ENCODE assay signal across 9 cellular contexts in genomic region chr15:48925714-48926223, GRCh38. TPM values are rescaled to one million over a fixed set of nuclear protein-coding genes. Genes with fewer than 3 reads are reported as not detected.
DNase-seq lines count a peak whose midpoint lies in the region; ATAC-seq and TF ChIP-seq lines count a peak whose summit lies in the region.
"Had no signal": no experiment of that assay in that cellular context is flagged by ENCODE, and none has a peak within 500 bp of the region (broad histone marks: within the 10 kb centered on the region; RNA-seq: fewer than 3 reads in every experiment).

No MANE protein-coding gene starts in this region.

- no peak for TF ChIP-seq CTCF in PC-3 (conservative IDR thresholded peaks at IDR 0.05; ENCODE audit: low read depth, low read length)
- no peak for TF ChIP-seq CTCF in chondrocyte (IDR thresholded peaks at IDR 0.05)

- ATAC-seq in activated CD4-positive, alpha-beta T cell treated with anti-CD3 and anti-CD28 coated beads for 36 hours, result peak; percentile 50
- ATAC-seq in PC-3 (peak; percentile 57), GM19035 (IDR thresholded peaks at IDR 0.05; ENCODE audit: unreplicated experiment) (no peak)

- H3K4me3 ChIP-seq in PC-3 (ENCODE audit: low read length) (no peak overlapping the region), skeletal muscle cell (ENCODE audit: low read depth, low read length) (no peak overlapping the region)

- H3K27ac Mint-ChIP-seq in activated CD4-positive, alpha-beta T cell treated with anti-CD3 and anti-CD28 coated beads for 36 hours, result peak overlapping the region; percentile 65
- H3K27ac Mint-ChIP-seq in chondrocyte (ENCODE audit: unreplicated experiment), result peak overlapping the region; percentile 93

- H3K4me1 ChIP-seq in PC-3 (ENCODE audit: insufficient read depth, low read length), result peaks cover 43% of the 10 kb centered on the region
- H3K4me1 ChIP-seq: Caco-2 had no signal

- no peaks in the 10 kb centered on the region for H3K27me3 ChIP-seq in PC-3 (ENCODE audit: low read length)

- H3K36me3 ChIP-seq in PC-3 (ENCODE audit: low read depth, low read length), result no peaks in the 10 kb centered on the region

- no peaks in the 10 kb centered on the region for H3K79me2 ChIP-seq in PC-3 (ENCODE audit: low read length)

- peak overlapping the region; percentile 88 for H3K27ac ChIP-seq in PC-3 (ENCODE audit: low read length)

- H4K20me1 ChIP-seq in PC-3 (ENCODE audit: low read length), result no peaks in the 10 kb centered on the region

- no peaks in the 10 kb centered on the region for H3K9me2 ChIP-seq in PC-3 (replicated peaks; ENCODE audit: low read length)

- CTCF ChIA-PET in activated CD4-positive, alpha-beta T cell treated with anti-CD3 and anti-CD28 coated beads for 36 hours (lab: Charles Lee), result interaction anchor here (0.5 to 1.6 kb wide), 4 partner anchors 14 to 717 kb away, joined by 3 to 6 read pairs (median 4); no protein-coding TSS in a partner anchor
- CTCF ChIA-PET in PC-3 (lab: Charles Lee), result no interaction called here

- peaks cover 20% of the 10 kb centered on the region for H3K27me3 Mint-ChIP-seq in activated CD4-positive, alpha-beta T cell treated with anti-CD3 and anti-CD28 coated beads for 36 hours
- H3K27me3 Mint-ChIP-seq in chondrocyte (ENCODE audit: low read depth), result no peaks in the 10 kb centered on the region

- BruUV-seq in PC-3 (replicated peaks; lab: Mats Ljungman, UMichigan), result no TSS peak

- H3F3A ChIP-seq in PC-3 (ENCODE audit: low read length, unreplicated experiment), result no peaks in the 10 kb centered on the region

- intact Hi-C loops in activated CD4-positive, alpha-beta T cell treated with anti-CD3 and anti-CD28 coated beads for 36 hours (cut with DNase I, micrococcal nuclease), result loop anchor here (5.0 kb wide), 4 partner anchors 42 to 1337 kb away; partner anchors contain the start of gene EID1 (in 1 of the 2)
- intact Hi-C loops in PC-3 (cut with micrococcal nuclease), result no loop called here

- no peaks in the 10 kb centered on the region for H3K9me3 Mint-ChIP-seq in activated CD4-positive, alpha-beta T cell treated with anti-CD3 and anti-CD28 coated beads for 36 hours (ENCODE audit: low read depth)
- H3K9me3 Mint-ChIP-seq in chondrocyte (ENCODE audit: low read depth), result no peaks in the 10 kb centered on the region

- H3K4me3 Mint-ChIP-seq in activated CD4-positive, alpha-beta T cell treated with anti-CD3 and anti-CD28 coated beads for 36 hours, result peak overlapping the region; percentile 15
- peak overlapping the region; percentile 13 for H3K4me3 Mint-ChIP-seq in chondrocyte (ENCODE audit: unreplicated experiment)

- POLR2A ChIA-PET in activated CD4-positive, alpha-beta T cell treated with anti-CD3 and anti-CD28 coated beads for 36 hours (lab: Charles Lee), result interaction anchor here (0.6 kb wide), 1 partner anchor 112 kb away, joined by 8 read pairs; no protein-coding TSS in a partner anchor
- POLR2A ChIA-PET in PC-3 (lab: Charles Lee; ENCODE audit: unreplicated experiment), result no interaction called here

- H3K36me3 Mint-ChIP-seq in activated CD4-positive, alpha-beta T cell treated with anti-CD3 and anti-CD28 coated beads for 36 hours (ENCODE audit: low read depth), result peaks cover 2% of the 10 kb centered on the region
- peaks cover 19% of the 10 kb centered on the region for H3K36me3 Mint-ChIP-seq in chondrocyte (ENCODE audit: low read depth)

- peak; percentile 30 for DNase-seq in activated CD4-positive, alpha-beta T cell treated with anti-CD3 and anti-CD28 coated beads for 36 hours
- DNase-seq in activated CD4-positive, alpha-beta T cell treated with anti-CD3 and anti-CD28 coated beads, Interleukin-2, amount 50 U/mL, for 1 hour, result no peak
- DNase-seq in PC-3 (peak; percentile 92), chondrocyte (ENCODE audit: low spot score) (no peak), skeletal muscle cell (ENCODE audit: low read depth) (peak; percentile 90), NCI-H1092 treated with DMSO at 0.1 percent for 48 hours (lab: John Stamatoyannopoulos, UW) (no peak), NCI-H345 (lab: John Stamatoyannopoulos, UW) (no peak)
- DNase-seq: Caco-2 had no signal

- H3K4me1 Mint-ChIP-seq in activated CD4-positive, alpha-beta T cell treated with anti-CD3 and anti-CD28 coated beads for 36 hours, result peaks cover 57% of the 10 kb centered on the region
- H3K4me1 Mint-ChIP-seq in chondrocyte (ENCODE audit: low read depth), result peaks cover 73% of the 10 kb centered on the region

- H3K4me2 ChIP-seq in PC-3 (ENCODE audit: low read length), result peak overlapping the region; percentile 40

- H3K9me3 ChIP-seq in PC-3 (ENCODE audit: low read length), result no peaks in the 10 kb centered on the region
- H3K9me3 ChIP-seq: Caco-2 had no signal

- H2AFZ ChIP-seq in PC-3 (ENCODE audit: low read length), result peak overlapping the region; percentile 24; the same call in 1 of the 2 replicates

- peak overlapping the region; percentile 49; the same call in 1 of the 2 replicates for H3K9ac ChIP-seq in PC-3 (ENCODE audit: low read length)

RNA-seq across cellular contexts. Expression of gene SHC4, which starts 38.0 kb away (rescaled TPM):
- total RNA-seq in activated CD4-positive, alpha-beta T cell treated with anti-CD3 and anti-CD28 coated beads for 36 hours, result 1 to 10 TPM; 1.4 TPM
- total RNA-seq in PC-3 (2014; rRNA removed) (2.4 and 4.3 TPM in 2 replicates), chondrocyte (35.3 to 61.8 TPM (median 35.6 TPM) in 3 replicates)
- total RNA-seq: Caco-2 had no signal

RNA-seq across cellular contexts. Expression of gene EID1, which starts 47.8 kb away (rescaled TPM):
- total RNA-seq in activated CD4-positive, alpha-beta T cell treated with anti-CD3 and anti-CD28 coated beads for 36 hours, result 10 to 100 TPM; 73.6 to 82.5 TPM
- 98.7 and 115 TPM in 2 replicates for total RNA-seq in PC-3 (2014; rRNA removed)
- total RNA-seq in chondrocyte, result 118 to 202 TPM (median 122 TPM) in 3 replicates

Comparison
In these comparisons a context has a peak if more than half of its experiments do, and no peak if none do; other contexts are left out.
1. DNase-seq: peak in activated CD4-positive, alpha-beta T cell treated with anti-CD3 and anti-CD28 coated beads for 36 hours (single experiment), PC-3 (single experiment) and skeletal muscle cell (single experiment); none in activated CD4-positive, alpha-beta T cell treated with anti-CD3 and anti-CD28 coated beads, Interleukin-2, amount 50 U/mL, for 1 hour (single experiment), chondrocyte (single experiment), NCI-H1092 treated with DMSO at 0.1 percent for 48 hours (single experiment) and NCI-H345 (single experiment).